Comparison of ENCODE assay signal across 11 cellular contexts in genomic region chr5:75412111-75412990, GRCh38.
DNase-seq lines count a peak whose midpoint lies in the region; ATAC-seq and TF ChIP-seq lines count a peak whose summit lies in the region.
"Had no signal": no experiment of that assay in that cellular context is flagged by ENCODE, and none has a peak within 500 bp of the region (broad histone marks: within the 10 kb centered on the region; RNA-seq: fewer than 3 reads in every experiment).

No MANE protein-coding gene starts in this region.

- H4K20me1 ChIP-seq in IMR-90 (ENCODE audit: insufficient read depth, low read length): peaks cover 2% of the 10 kb centered on the region; the same call in 1 of the 2 replicates

- no peak overlapping the region for H3K14ac ChIP-seq in IMR-90 (replicated peaks; ENCODE audit: low read depth, low read length)

- H3K4me1 ChIP-seq in IMR-90 (ENCODE audit: control insufficient read depth, insufficient read depth, low read length) (peaks cover 3% of the 10 kb centered on the region), mesendoderm (ENCODE audit: control insufficient read depth, low read depth, low read length) (no peaks in the 10 kb centered on the region), suprapubic skin (no peaks in the 10 kb centered on the region)

- TF ChIP-seq CTCF in IMR-90 (conservative IDR thresholded peaks at IDR 0.05; ENCODE audit: low read depth, low read length) (peak; percentile 16; the same call in 1 of the 2 replicates), suprapubic skin (IDR thresholded peaks at IDR 0.05) (no peak)

- H3K4ac ChIP-seq in IMR-90 (ENCODE audit: low read depth, low read length) (no peak overlapping the region), mesendoderm (ENCODE audit: low read depth, low read length) (no peak overlapping the region)

- no peak overlapping the region for H2AK5ac ChIP-seq in IMR-90 (ENCODE audit: low read depth, low read length)
- H2AK5ac ChIP-seq in mesendoderm (ENCODE audit: low read length): no peak overlapping the region

- TF ChIP-seq RAD21 in IMR-90 (IDR thresholded peaks at IDR 0.05; ENCODE audit: low read length): no peak

- TF ChIP-seq EP300 in suprapubic skin (IDR thresholded peaks at IDR 0.05): no peak

- intact Hi-C loops in IMR-90 (cut with micrococcal nuclease): loop anchor here (1.0 kb wide), 1 partner anchor 99 kb away; the partner anchor contains the start of genes CERT1 and POLK

- H3K9me1 ChIP-seq in IMR-90 (ENCODE audit: insufficient read depth, low read length): peaks cover 7% of the 10 kb centered on the region; the same call in 1 of the 2 replicates

- peak overlapping the region; percentile 31 for H2BK5ac ChIP-seq in IMR-90 (ENCODE audit: low read depth, low read length, poor library complexity, severe bottlenecking)
- H2BK5ac ChIP-seq in mesendoderm (ENCODE audit: low read length): no peak overlapping the region

- CTCF ChIA-PET in IMR-90 (lab: Yijun Ruan, JAX): interaction anchor here (0.6 to 0.7 kb wide), 2 partner anchors 11 to 47 kb away, joined by 3 read pairs; no protein-coding TSS in a partner anchor

- no peak overlapping the region for H3K56ac ChIP-seq in IMR-90 (ENCODE audit: extremely low read depth, insufficient read depth, low read length)
- no peak overlapping the region for H3K56ac ChIP-seq in mesendoderm (ENCODE audit: low read length)

- H4K5ac ChIP-seq in IMR-90 (ENCODE audit: low read depth, low read length): no peak overlapping the region
- no peak overlapping the region for H4K5ac ChIP-seq in mesendoderm (ENCODE audit: low read length)

- no peak overlapping the region for H2AFZ ChIP-seq in IMR-90 (replicated peaks; ENCODE audit: low read length, poor library complexity)

- H3K4me3 ChIP-seq in IMR-90 (ENCODE audit: insufficient read depth, low read depth, low read length) (no peak overlapping the region), mesendoderm (ENCODE audit: low read length) (no peak overlapping the region), suprapubic skin (no peak overlapping the region)

- BruUV-seq in IMR-90 (replicated peaks; lab: Mats Ljungman, UMichigan): no TSS peak

- H3K27me3 ChIP-seq in IMR-90 (ENCODE audit: control insufficient read depth, insufficient read depth, low read length) (no peaks in the 10 kb centered on the region), mesendoderm (ENCODE audit: insufficient read depth, low read length, poor library complexity) (no peaks in the 10 kb centered on the region), suprapubic skin (no peaks in the 10 kb centered on the region)

- POLR2A ChIA-PET in IMR-90 (lab: Charles Lee; ENCODE audit: unreplicated experiment): no interaction called here

- H2BK120ac ChIP-seq in IMR-90 (ENCODE audit: low read depth, low read length) (no peak overlapping the region), mesendoderm (ENCODE audit: low read depth, low read length) (no peak overlapping the region)

- in situ Hi-C loops in IMR-90 (cut with MboI; ENCODE audit: low sequenced_read_pairs): no loop called here

- no peaks in the 10 kb centered on the region for H3K79me2 ChIP-seq in mesendoderm (ENCODE audit: control insufficient read depth, insufficient read depth, low read length)

- WGBS in IMR-90 (ENCODE audit: extremely low coverage in 2 of 2, insufficient read length in 1 of 2), 2 experiments: no CpG with 5 or more reads among the region's 4 CpGs
- no CpG with 5 or more reads among the region's 4 CpGs for WGBS in mesendoderm (ENCODE audit: extremely low coverage, insufficient coverage, low lambda C conversion rate)
- WGBS in suprapubic skin: 91% methylated on average over 4 of the region's 4 CpGs

- ATAC-seq in IMR-90 (ENCODE audit: low read depth): peak; percentile 100

- H2BK15ac ChIP-seq in IMR-90 (ENCODE audit: low read depth, low read length): no peak overlapping the region; the same call in 2 of the 3 replicates
- H2BK15ac ChIP-seq in mesendoderm (replicated peaks; ENCODE audit: low read depth): no peak overlapping the region

- H3K9ac ChIP-seq in IMR-90 (ENCODE audit: low read depth, low read length) (no peak overlapping the region), mesendoderm (ENCODE audit: low read length) (no peak overlapping the region)

- TF ChIP-seq POLR2A in IMR-90 (IDR thresholded peaks at IDR 0.05; ENCODE audit: low read depth, low read length): no peak
- no peak for TF ChIP-seq POLR2A in suprapubic skin (IDR thresholded peaks at IDR 0.05)

- H3K23ac ChIP-seq in IMR-90 (ENCODE audit: low read depth, low read length) (no peak overlapping the region), mesendoderm (ENCODE audit: low read length) (no peak overlapping the region)

- H3K4me2 ChIP-seq in IMR-90 (ENCODE audit: low read depth, low read length) (peak overlapping the region; percentile 55; the same call in 1 of the 2 replicates), mesendoderm (ENCODE audit: low read length) (no peak overlapping the region)

- dilution Hi-C loops in IMR-90 (cut with HindIII; ENCODE audit: low sequenced_read_pairs, unreplicated experiment): no loop called here

- H3K9me3 ChIP-seq in IMR-90 (ENCODE audit: control insufficient read depth, insufficient read depth, low read length) (no peaks in the 10 kb centered on the region), suprapubic skin (no peaks in the 10 kb centered on the region)

- no peak overlapping the region for H4K8ac ChIP-seq in IMR-90 (ENCODE audit: low read depth in 2 of 2, low read length in 2 of 2)
- H4K8ac ChIP-seq in mesendoderm (ENCODE audit: low read depth, low read length): no peak overlapping the region

- H3K36me3 ChIP-seq in IMR-90 (ENCODE audit: control insufficient read depth, insufficient read depth, low read length) (peaks cover 4% of the 10 kb centered on the region), mesendoderm (ENCODE audit: control insufficient read depth, insufficient read depth, low read length) (no peaks in the 10 kb centered on the region), suprapubic skin (peaks cover 29% of the 10 kb centered on the region)

- no peak overlapping the region for H3K18ac ChIP-seq in IMR-90 (ENCODE audit: low read depth, low read length)
- no peak overlapping the region for H3K18ac ChIP-seq in mesendoderm (ENCODE audit: low read length)

- H2AK9ac ChIP-seq in IMR-90 (replicated peaks; ENCODE audit: low read depth, low read length, poor library complexity): no peak overlapping the region

- H3K27ac ChIP-seq in IMR-90 (ENCODE audit: insufficient read depth, low read length) (peak overlapping the region; percentile 20; the same call in 1 of the 2 replicates), mesendoderm (ENCODE audit: low read depth, low read length) (no peak overlapping the region), suprapubic skin (no peak overlapping the region)

- H4K91ac ChIP-seq in IMR-90 (ENCODE audit: insufficient read depth, low read depth, low read length): no peak overlapping the region

- H3K79me1 ChIP-seq in IMR-90 (ENCODE audit: low read depth in 1 of 2, low read length in 2 of 2): peaks cover 7 to 8% of the 10 kb centered on the region in 2 experiments; a peak in 3 of 4 replicates
- no peaks in the 10 kb centered on the region for H3K79me1 ChIP-seq in mesendoderm (ENCODE audit: low read length)

- no peak overlapping the region for H2BK20ac ChIP-seq in IMR-90 (ENCODE audit: low read depth, low read length)

- peak; percentile 5 for DNase-seq in AG08396 (ENCODE audit: low spot score)
- DNase-seq in IMR-90: peak; percentile 91
- peak; percentile 11 for DNase-seq in dermis blood vessel endothelial cell
- DNase-seq in mesendoderm: peak; percentile 10
- DNase-seq in suprapubic skin (ENCODE audit: low spot score in 2 of 2): no peak
- no peak for DNase-seq in DMS 273 treated with DMSO at 0.1 percent for 48 hours (lab: John Stamatoyannopoulos, UW)
- DNase-seq in NCI-H1417 treated with DMSO at 0.1 percent for 48 hours (lab: John Stamatoyannopoulos, UW): no peak
- DNase-seq in activated T-cell treated with anti-CD3 and anti-CD28 coated beads, Interleukin-2, amount 50 U/mL, for 48 hours: no peak
- DNase-seq: CD8-positive, alpha-beta memory T cell; KG1; NCI-H774 had no signal

TF ChIP-seq in IMR-90, 13 proteins besides CTCF, POLR2A, EP300 and RAD21 (continues in another document):
- TF ChIP-seq CEBPB (IDR thresholded peaks at IDR 0.05; ENCODE audit: low read depth, low read length) (peak; percentile 45; the same call in 1 of the 2 replicates), FOS (IDR thresholded peaks at IDR 0.05; ENCODE audit: low read depth, low read length) (peak; percentile 43; the same call in 1 of the 2 replicates), BHLHE40 (IDR thresholded peaks at IDR 0.05; ENCODE audit: low read depth, low read length) (peak; percentile 9; the same call in 1 of the 2 replicates), RCOR1 (IDR thresholded peaks at IDR 0.05; ENCODE audit: insufficient replicate concordance, low read length) (no peak), RFX5 (IDR thresholded peaks at IDR 0.05; ENCODE audit: low read depth, low read length) (no peak), CHD1 (IDR thresholded peaks at IDR 0.05; ENCODE audit: low read depth, low read length) (no peak), MXI1 (IDR thresholded peaks at IDR 0.05; ENCODE audit: borderline replicate concordance, low read depth, low read length) (peak; percentile 66; the same call in 1 of the 2 replicates), ELK1 (IDR thresholded peaks at IDR 0.05; ENCODE audit: borderline replicate concordance, low read depth, low read length) (no peak), MAFK (IDR thresholded peaks at IDR 0.05; ENCODE audit: low read depth, low read length) (peak; percentile 8; the same call in 1 of the 2 replicates), MAZ (IDR thresholded peaks at IDR 0.05; ENCODE audit: borderline replicate concordance, low read depth, low read length) (no peak), NFE2L2 (IDR thresholded peaks at IDR 0.05; ENCODE audit: low read depth, low read length) (no peak), SMC3 (IDR thresholded peaks at IDR 0.05; ENCODE audit: low read depth, low read length) (peak; percentile 2; the same call in 1 of the 2 replicates)

Comparison
In these comparisons a context has a peak if more than half of its experiments do, and no peak if none do; other contexts are left out.
1. DNase-seq: peak in AG08396 (single experiment), IMR-90 (single experiment), dermis blood vessel endothelial cell (single experiment) and mesendoderm (single experiment); none in suprapubic skin (0 of 2), DMS 273 treated with DMSO at 0.1 percent for 48 hours (single experiment), NCI-H1417 treated with DMSO at 0.1 percent for 48 hours (single experiment) and activated T-cell treated with anti-CD3 and anti-CD28 coated beads, Interleukin-2, amount 50 U/mL, for 48 hours (0 of 2).